Comparison of ENCODE assay signal across 34 cellular contexts in genomic region chr11:9112075-9112474, GRCh38. TPM values are rescaled to one million over a fixed set of nuclear protein-coding genes. Genes with fewer than 3 reads are reported as not detected.
"Had no signal": no experiment of that assay in that cellular context is flagged by ENCODE, and none has a peak within 500 bp of the region (broad histone marks: within the 10 kb centered on the region; RNA-seq: fewer than 3 reads in every experiment).

No MANE protein-coding gene starts in this region.

- H3K27ac ChIP-seq: adrenal gland, body of pancreas, brain microvascular endothelial cell, breast epithelium, VCaP had no signal

- FAIRE-seq: astrocyte had no signal

- DNase-seq: activated B cell treated with CpG ODN at 0.5 μM for 24 hours; activated CD4-positive, alpha-beta memory T cell treated with anti-CD3 and anti-CD28 coated beads for 36 hours; activated CD4-positive, alpha-beta T cell treated with anti-CD3 and anti-CD28 coated beads for 4 hours; activated CD4-positive, alpha-beta T cell treated with anti-CD3 and anti-CD28 coated beads, Interleukin-2, amount 10 ng/mL, durations not matched to agents 24 days and 14 days; activated CD4-positive, alpha-beta T cell treated with anti-CD3 and anti-CD28 coated beads, Interleukin-2, amount 50 U/mL, for 1 hour; activated CD4-positive, alpha-beta T cell treated with anti-CD3 and anti-CD28 coated beads, Interleukin-2, amount 50 U/mL, for 4 hours; activated CD4-positive, CD25-positive, alpha-beta regulatory T cell treated with anti-CD3 and anti-CD28 coated beads, Interleukin-2, amount 50 U/mL, for 72 hours; activated CD8-positive, alpha-beta memory T cell treated with anti-CD3 and anti-CD28 coated beads, Interleukin-2, amount 50 U/mL, for 4 hours; activated CD8-positive, alpha-beta T cell treated with anti-CD3 and anti-CD28 coated beads for 36 hours; activated effector memory CD4-positive, alpha-beta T cell treated with anti-CD3 and anti-CD28 coated beads, Interleukin-2, amount 50 U/mL, for 16 hours; activated gamma-delta T cell treated with Interleukin-2 at 50 U/mL for 16 hours; activated naive CD4-positive, alpha-beta T cell; activated naive CD4-positive, alpha-beta T cell treated with anti-CD3 and anti-CD28 coated beads for 36 hours; activated naive CD4-positive, alpha-beta T cell treated with anti-CD3 and anti-CD28 coated beads, Interleukin-2, amount 50 U/mL, for 16 hours; activated naive CD8-positive, alpha-beta T cell treated with anti-CD3 and anti-CD28 coated beads for 36 hours; activated T-cell treated with anti-CD3 and anti-CD28 coated beads for 4 hours; activated T-cell treated with anti-CD3 and anti-CD28 coated beads, Interleukin-2, amount 50 U/mL, for 1 hour; activated T-cell treated with anti-CD3 and anti-CD28 coated beads, Interleukin-2, amount 50 U/mL, for 4 hours; activated T-cell treated with anti-CD3 and anti-CD28 coated beads, Interleukin-2, amount 50 U/mL, for 72 hours; adrenal gland; amniotic stem cell; aorta; body of pancreas; brain microvascular endothelial cell; central memory CD4-positive, alpha-beta T cell; T-helper 2 cell; T-helper 9 cell had no signal

- H3K9me3 ChIP-seq: adrenal gland, body of pancreas, breast epithelium had no signal

- H3K4me3 ChIP-seq: adrenal gland, body of pancreas, breast epithelium had no signal

- ATAC-seq: activated CD8-positive, alpha-beta T cell treated with anti-CD3 and anti-CD28 coated beads for 36 hours; activated naive CD4-positive, alpha-beta T cell treated with anti-CD3 and anti-CD28 coated beads, Interleukin-2, amount 50 U/mL, for 72 hours; activated T-cell treated with anti-CD3 and anti-CD28 coated beads, Interleukin-2, amount 50 U/mL, for 4 hours; activated T-cell treated with anti-CD3 and anti-CD28 coated beads, Interleukin-2, amount 50 U/mL, for 72 hours; activated T-helper 17 cell treated with anti-CD3 and anti-CD28 coated beads, Interleukin-2, amount 50 U/mL, for 72 hours; body of pancreas had no signal

- H3K36me3 ChIP-seq: adrenal gland, brain microvascular endothelial cell, breast epithelium had no signal

- H3K27me3 ChIP-seq: adrenal gland, body of pancreas, brain microvascular endothelial cell, breast epithelium had no signal

- H3K4me1 ChIP-seq: adrenal gland, breast epithelium had no signal

RNA-seq across cellular contexts. Expression of gene SCUBE2, which starts 20.7 kb away (rescaled TPM):
- total RNA-seq: activated B cell treated with CpG ODN at 0.5 μM for 24 hours; activated CD4-positive, alpha-beta memory T cell treated with anti-CD3 and anti-CD28 coated beads for 36 hours; activated CD4-positive, alpha-beta T cell treated with anti-CD3 and anti-CD28 coated beads, Interleukin-2, amount 10 ng/mL, durations not matched to agents 24 days and 14 days; activated CD8-positive, alpha-beta memory T cell treated with anti-CD3 and anti-CD28 coated beads for 36 hours; activated CD8-positive, alpha-beta T cell treated with anti-CD3 and anti-CD28 coated beads for 36 hours; activated naive CD8-positive, alpha-beta T cell treated with anti-CD3 and anti-CD28 coated beads for 36 hours; activated T-helper 1 cell treated with anti-CD3 and anti-CD28 coated beads, Interleukin-12 subunit alpha, Interleukin-12 subunit beta, Interleukin-2, Interleukin-4 antibody, amounts not matched to agents 30 ng/mL and 10 ng/mL and 1 ng/mL, durations not matched to agents 14 hours and 24 hours and 36 hours had no signal
